ENCODE assay signal across 11 cellular contexts in the genomic region with DNA sequence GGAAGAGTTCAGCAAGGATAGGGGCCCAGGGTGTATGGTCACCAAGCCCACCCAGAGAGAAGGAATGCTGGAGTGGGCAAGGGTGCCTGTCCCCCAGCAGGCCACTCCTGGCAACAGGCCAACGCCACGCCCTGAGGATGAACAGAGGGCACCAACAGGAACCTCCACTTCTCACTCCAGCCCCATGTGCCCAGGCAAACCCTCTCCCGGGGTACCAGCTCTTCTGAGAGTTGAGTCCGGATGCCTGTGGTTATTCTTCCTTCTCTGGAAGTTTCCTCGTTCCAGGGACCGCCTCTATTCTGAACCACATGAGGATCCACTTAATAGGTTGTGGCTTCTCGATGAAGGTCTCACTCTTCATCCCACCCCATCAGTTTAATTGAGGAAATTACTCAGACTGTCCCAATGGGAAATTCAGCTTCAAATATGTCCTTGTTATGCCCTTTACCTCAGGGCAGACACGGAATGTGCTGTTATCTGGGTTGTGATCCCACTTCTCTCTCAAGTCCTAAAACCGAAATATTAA.
DNase-seq lines count a peak whose midpoint lies in the region; ATAC-seq and TF ChIP-seq lines count a peak whose summit lies in the region.
"Had no signal": no experiment of that assay in that cellular context is flagged by ENCODE, and none has a peak within 500 bp of the region (broad histone marks: within the 10 kb centered on the region; RNA-seq: fewer than 3 reads in every experiment).

No MANE protein-coding gene starts in this region.

- H3K4me3 ChIP-seq in left ventricle myocardium inferior, result no peak overlapping the region
- no peak overlapping the region for H3K4me3 ChIP-seq in stomach

- DNase-seq in activated CD4-positive, alpha-beta memory T cell treated with anti-CD3 and anti-CD28 coated beads, Interleukin-2, amount 10 ng/mL, durations not matched to agents 7 days and 5 days, result no peak
- DNase-seq in activated CD4-positive, alpha-beta memory T cell treated with anti-CD3 and anti-CD28 coated beads for 36 hours, result no peak
- DNase-seq in T-helper 17 cell (no peak), left ventricle myocardium inferior (no peak), stomach (peak; percentile 20), GM19238 (ENCODE audit: insufficient read length, low spot score) (no peak), WTC11 (ENCODE audit: low spot score) (no peak)
- DNase-seq: activated CD4-positive, CD25-positive, alpha-beta regulatory T cell; DMS153 had no signal

- H3K27me3 ChIP-seq in left ventricle myocardium inferior (ENCODE audit: low read depth), result no peaks in the 10 kb centered on the region
- H3K27me3 ChIP-seq in stomach, result no peaks in the 10 kb centered on the region

- H3K9me3 ChIP-seq in T-helper 17 cell (ENCODE audit: control insufficient read depth, low read length, poor library complexity, severe bottlenecking) (no peaks in the 10 kb centered on the region), left ventricle myocardium inferior (replicated peaks) (no peaks in the 10 kb centered on the region), stomach (no peaks in the 10 kb centered on the region)
- H3K9me3 ChIP-seq: thoracic aorta had no signal

- peak overlapping the region; percentile 97 for H3K27ac Mint-ChIP-seq in activated CD4-positive, alpha-beta memory T cell treated with anti-CD3 and anti-CD28 coated beads, Interleukin-2, amount 10 ng/mL, durations not matched to agents 7 days and 5 days
- H3K27ac Mint-ChIP-seq in activated CD4-positive, alpha-beta memory T cell treated with anti-CD3 and anti-CD28 coated beads for 36 hours, result no peak overlapping the region
- H3K27ac Mint-ChIP-seq in T-helper 17 cell (peak overlapping the region; percentile 82), WTC11 (no peak overlapping the region; the same call in 1 of the 2 replicates)

- H3K27ac ChIP-seq in left ventricle myocardium inferior (replicated peaks) (peak overlapping the region; percentile 74), stomach (no peak overlapping the region)

- ATAC-seq in T-helper 17 cell (no peak), HG02938 (IDR thresholded peaks at IDR 0.05; ENCODE audit: unreplicated experiment) (no peak), WTC11 (no peak)

- TF ChIP-seq POLR2A in stomach (IDR thresholded peaks at IDR 0.05), result no peak

- no peak for TF ChIP-seq EP300 in stomach (IDR thresholded peaks at IDR 0.05)

- H3K9me3 Mint-ChIP-seq in activated CD4-positive, alpha-beta memory T cell treated with anti-CD3 and anti-CD28 coated beads, Interleukin-2, amount 10 ng/mL, durations not matched to agents 7 days and 5 days, result no peaks in the 10 kb centered on the region
- H3K9me3 Mint-ChIP-seq in activated CD4-positive, alpha-beta memory T cell treated with anti-CD3 and anti-CD28 coated beads for 36 hours, result no peaks in the 10 kb centered on the region
- H3K9me3 Mint-ChIP-seq in WTC11, result no peaks in the 10 kb centered on the region

- no peak for TF ChIP-seq CTCF in left ventricle myocardium inferior (IDR thresholded peaks at IDR 0.05; ENCODE audit: borderline replicate concordance)
- no peak for TF ChIP-seq CTCF in stomach (IDR thresholded peaks at IDR 0.05)
- no peak for TF ChIP-seq CTCF in WTC11 (IDR thresholded peaks at IDR 0.05)

- POLR2A ChIA-PET in activated CD4-positive, alpha-beta memory T cell treated with anti-CD3 and anti-CD28 coated beads, Interleukin-2, amount 10 ng/mL, durations not matched to agents 7 days and 5 days (lab: Charles Lee), result interaction anchor here (0.7 to 1.8 kb wide), 7 partner anchors 28 to 224 kb away, joined by 3 to 7 read pairs (median 5); a partner anchor contains a TSS
- POLR2A ChIA-PET in activated CD4-positive, alpha-beta memory T cell treated with anti-CD3 and anti-CD28 coated beads for 36 hours (lab: Charles Lee), result no interaction called here
- POLR2A ChIA-PET in WTC11 (lab: Charles Lee), result no interaction called here

- WGBS in stomach, 5 donors, result 81 to 96% (median 90%) methylated on average over 9 of the region's 9 CpGs

- no peak overlapping the region for H3K4me3 Mint-ChIP-seq in activated CD4-positive, alpha-beta memory T cell treated with anti-CD3 and anti-CD28 coated beads, Interleukin-2, amount 10 ng/mL, durations not matched to agents 7 days and 5 days
- no peak overlapping the region for H3K4me3 Mint-ChIP-seq in activated CD4-positive, alpha-beta memory T cell treated with anti-CD3 and anti-CD28 coated beads for 36 hours
- no peak overlapping the region for H3K4me3 Mint-ChIP-seq in T-helper 17 cell
- no peak overlapping the region for H3K4me3 Mint-ChIP-seq in WTC11

- intact Hi-C loops in activated CD4-positive, alpha-beta memory T cell treated with anti-CD3 and anti-CD28 coated beads for 36 hours (cut with micrococcal nuclease), result no loop called here
- intact Hi-C loops in left ventricle myocardium inferior (cut with micrococcal nuclease), result no loop called here
- intact Hi-C loops in stomach (cut with DNase I; ENCODE audit: low total_unique reads), result no loop called here

- CTCF ChIA-PET in activated CD4-positive, alpha-beta memory T cell treated with anti-CD3 and anti-CD28 coated beads, Interleukin-2, amount 10 ng/mL, durations not matched to agents 7 days and 5 days (lab: Charles Lee), result interaction anchor here (1.2 to 1.6 kb wide), 3 partner anchors 27 to 204 kb away, joined by 3 to 5 read pairs (median 3); a partner anchor contains a TSS
- CTCF ChIA-PET in activated CD4-positive, alpha-beta memory T cell treated with anti-CD3 and anti-CD28 coated beads for 36 hours (lab: Charles Lee), result no interaction called here
- CTCF ChIA-PET in WTC11 (lab: Charles Lee), result no interaction called here

- H3K36me3 ChIP-seq in left ventricle myocardium inferior, result no peaks in the 10 kb centered on the region
- H3K36me3 ChIP-seq in stomach, result no peaks in the 10 kb centered on the region
- H3K36me3 ChIP-seq: thoracic aorta had no signal

- peaks cover 50% of the 10 kb centered on the region for H3K4me1 Mint-ChIP-seq in activated CD4-positive, alpha-beta memory T cell treated with anti-CD3 and anti-CD28 coated beads, Interleukin-2, amount 10 ng/mL, durations not matched to agents 7 days and 5 days
- H3K4me1 Mint-ChIP-seq in activated CD4-positive, alpha-beta memory T cell treated with anti-CD3 and anti-CD28 coated beads for 36 hours (ENCODE audit: low read depth), result peaks cover 8% of the 10 kb centered on the region
- H3K4me1 Mint-ChIP-seq in T-helper 17 cell (peaks cover 21% of the 10 kb centered on the region), WTC11 (no peaks in the 10 kb centered on the region)

- no peaks in the 10 kb centered on the region for H3K36me3 Mint-ChIP-seq in activated CD4-positive, alpha-beta memory T cell treated with anti-CD3 and anti-CD28 coated beads, Interleukin-2, amount 10 ng/mL, durations not matched to agents 7 days and 5 days (ENCODE audit: low read depth)
- H3K36me3 Mint-ChIP-seq in activated CD4-positive, alpha-beta memory T cell treated with anti-CD3 and anti-CD28 coated beads for 36 hours, result no peaks in the 10 kb centered on the region
- H3K36me3 Mint-ChIP-seq in T-helper 17 cell (ENCODE audit: low read depth) (no peaks in the 10 kb centered on the region), WTC11 (no peaks in the 10 kb centered on the region)

- no peaks in the 10 kb centered on the region for H3K27me3 Mint-ChIP-seq in activated CD4-positive, alpha-beta memory T cell treated with anti-CD3 and anti-CD28 coated beads, Interleukin-2, amount 10 ng/mL, durations not matched to agents 7 days and 5 days
- peaks cover 1% of the 10 kb centered on the region for H3K27me3 Mint-ChIP-seq in activated CD4-positive, alpha-beta memory T cell treated with anti-CD3 and anti-CD28 coated beads for 36 hours
- H3K27me3 Mint-ChIP-seq in T-helper 17 cell, result no peaks in the 10 kb centered on the region
- H3K27me3 Mint-ChIP-seq in WTC11 (ENCODE audit: low read depth), result no peaks in the 10 kb centered on the region

- H3K4me1 ChIP-seq in left ventricle myocardium inferior, result peaks cover 48% of the 10 kb centered on the region
- H3K4me1 ChIP-seq in stomach, result peaks cover 0 to 18% (median 11%) of the 10 kb centered on the region in 4 donors

TF ChIP-seq in WTC11, 78 proteins besides CTCF, POLR2A, EP300 and RAD21:
- TF ChIP-seq JAZF1 (CRISPR knock-in tag; IDR thresholded peaks at IDR 0.05), result no peak
- no peak for TF ChIP-seq ATF1 (CRISPR knock-in tag; IDR thresholded peaks at IDR 0.05)
- TF ChIP-seq, protein P1, sequence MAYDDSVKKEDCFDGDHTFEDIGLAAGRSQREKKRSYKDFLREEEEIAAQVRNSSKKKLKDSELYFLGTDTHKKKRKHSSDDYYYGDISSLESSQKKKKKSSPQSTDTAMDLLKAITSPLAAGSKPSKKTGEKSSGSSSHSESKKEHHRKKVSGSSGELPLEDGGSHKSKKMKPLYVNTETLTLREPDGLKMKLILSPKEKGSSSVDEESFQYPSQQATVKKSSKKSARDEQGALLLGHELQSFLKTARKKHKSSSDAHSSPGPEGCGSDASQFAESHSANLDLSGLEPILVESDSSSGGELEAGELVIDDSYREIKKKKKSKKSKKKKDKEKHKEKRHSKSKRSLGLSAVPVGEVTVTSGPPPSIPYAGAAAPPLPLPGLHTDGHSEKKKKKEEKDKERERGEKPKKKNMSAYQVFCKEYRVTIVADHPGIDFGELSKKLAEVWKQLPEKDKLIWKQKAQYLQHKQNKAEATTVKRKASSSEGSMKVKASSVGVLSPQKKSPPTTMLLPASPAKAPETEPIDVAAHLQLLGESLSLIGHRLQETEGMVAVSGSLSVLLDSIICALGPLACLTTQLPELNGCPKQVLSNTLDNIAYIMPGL (CRISPR knock-in tag; IDR thresholded peaks at IDR 0.05), result no peak
- no peak for TF ChIP-seq SMAD4 (CRISPR knock-in tag; IDR thresholded peaks at IDR 0.05)

Comparison
In these comparisons a context has a peak if more than half of its experiments do, and no peak if none do; other contexts are left out.
1. H3K27ac Mint-ChIP-seq: peak in activated CD4-positive, alpha-beta memory T cell treated with anti-CD3 and anti-CD28 coated beads, Interleukin-2, amount 10 ng/mL, durations not matched to agents 7 days and 5 days (single experiment) and T-helper 17 cell (single experiment); none in activated CD4-positive, alpha-beta memory T cell treated with anti-CD3 and anti-CD28 coated beads for 36 hours (single experiment) and WTC11 (single experiment).